1 cellular context compared by ENCODE assay signal in genomic region chr20:63214514-63214913, GRCh38.
TF ChIP-seq lines count a peak whose summit lies in the region.

No MANE protein-coding gene starts in this region.

TF ChIP-seq in K562, 482 proteins besides CTCF, POLR2A, EP300 and RAD21 (continues in another document):
- TF ChIP-seq PCBP2 (IDR thresholded peaks at IDR 0.05; ENCODE audit: low read depth, low read length, poor library complexity, severe bottlenecking) (no peak), ZC3H4 (CRISPR knock-in tag; IDR thresholded peaks at IDR 0.05; ENCODE audit: borderline replicate concordance) (no peak), ZNF197 (CRISPR knock-in tag; IDR thresholded peaks at IDR 0.05; ENCODE audit: low read depth) (no peak), ZNF280B (CRISPR knock-in tag; IDR thresholded peaks at IDR 0.05) (no peak), POLR2H (tag; IDR thresholded peaks at IDR 0.05; ENCODE audit: low read depth) (no peak), REST (CRISPR knock-in tag; IDR thresholded peaks at IDR 0.05; ENCODE audit: low read depth) (no peak), EWSR1 (IDR thresholded peaks at IDR 0.05; ENCODE audit: borderline replicate concordance, low read depth, partially characterized antibody) (no peak), SIN3B (IDR thresholded peaks at IDR 0.05; ENCODE audit: low read depth) (no peak), ZKSCAN3 (CRISPR knock-in tag; IDR thresholded peaks at IDR 0.05) (no peak), VEZF1 (CRISPR knock-in tag; IDR thresholded peaks at IDR 0.05) (no peak), PRDM10 (IDR thresholded peaks at IDR 0.05; ENCODE audit: partially characterized antibody) (peak; percentile 58), NCOA4 (IDR thresholded peaks at IDR 0.05; ENCODE audit: partially characterized antibody) (no peak), CGGBP1 (CRISPR knock-in tag; IDR thresholded peaks at IDR 0.05) (no peak), CBX5 (IDR thresholded peaks at IDR 0.05; ENCODE audit: borderline replicate concordance, low read depth) (no peak), DDX20 (tag; IDR thresholded peaks at IDR 0.05; ENCODE audit: low read depth) (no peak), ZKSCAN8 (CRISPR knock-in tag; IDR thresholded peaks at IDR 0.05) (no peak), JUNB (CRISPR knock-in tag; conservative IDR thresholded peaks at IDR 0.05) (no peak), ZNF76 (CRISPR knock-in tag; IDR thresholded peaks at IDR 0.05; ENCODE audit: borderline replicate concordance) (no peak), PHF20 (IDR thresholded peaks at IDR 0.05; ENCODE audit: partially characterized antibody) (no peak), ZFP36 (IDR thresholded peaks at IDR 0.05; ENCODE audit: low read depth, low read length, partially characterized antibody) (no peak), RBM22 (IDR thresholded peaks at IDR 0.05; ENCODE audit: low read depth, low read length, poor library complexity, severe bottlenecking) (no peak), GABPB2 (CRISPR knock-in tag; conservative IDR thresholded peaks at IDR 0.05) (no peak), HMBOX1 (IDR thresholded peaks at IDR 0.05) (no peak), SMAD4 (CRISPR knock-in tag; conservative IDR thresholded peaks at IDR 0.05) (no peak), FOXO4 (CRISPR knock-in tag; IDR thresholded peaks at IDR 0.05) (no peak), ATF4 (CRISPR knock-in tag; IDR thresholded peaks at IDR 0.05) (no peak), RCOR1 (IDR thresholded peaks at IDR 0.05; ENCODE audit: borderline replicate concordance in 1 of 2, low read depth in 2 of 2, low read length in 2 of 2) (0 out of 4 replicates have a peak, but pooled peaks of 1 of the 2 experiments have one; percentile 11), ZBTB11 (CRISPR knock-in tag; IDR thresholded peaks at IDR 0.05) (no peak), IRF2 (CRISPR knock-in tag; IDR thresholded peaks at IDR 0.05) (no peak), POU5F1 (IDR thresholded peaks at IDR 0.05; ENCODE audit: borderline replicate concordance, low read depth, low read length, partially characterized antibody) (no peak), CEBPZ (IDR thresholded peaks at IDR 0.05; ENCODE audit: borderline replicate concordance, low read depth, low read length) (no peak), ZNF224 (CRISPR knock-in tag; IDR thresholded peaks at IDR 0.05) (no peak), HNRNPH1 (optimal IDR thresholded peaks at IDR 0.05; ENCODE audit: low read depth, low read length) (no peak), TEAD2 (tag; IDR thresholded peaks at IDR 0.05) (no peak), STAT5A (IDR thresholded peaks at IDR 0.05; ENCODE audit: borderline replicate concordance, low read length) (no peak)
